Comparison of ENCODE assay signal across 4 cellular contexts in genomic region chr5:176900783-176901204, GRCh38.
TF ChIP-seq lines count a peak whose summit lies in the region.

No MANE protein-coding gene starts in this region.

TF ChIP-seq in SK-N-SH, 30 proteins besides CTCF, POLR2A, EP300 and RAD21:
- no peak for TF ChIP-seq FOXM1 (IDR thresholded peaks at IDR 0.05; ENCODE audit: low read depth)
- TF ChIP-seq TCF12 (IDR thresholded peaks at IDR 0.05): no peak
- no peak for TF ChIP-seq FOSL2 (IDR thresholded peaks at IDR 0.05; ENCODE audit: borderline replicate concordance, low read depth)
- TF ChIP-seq, protein P1, sequence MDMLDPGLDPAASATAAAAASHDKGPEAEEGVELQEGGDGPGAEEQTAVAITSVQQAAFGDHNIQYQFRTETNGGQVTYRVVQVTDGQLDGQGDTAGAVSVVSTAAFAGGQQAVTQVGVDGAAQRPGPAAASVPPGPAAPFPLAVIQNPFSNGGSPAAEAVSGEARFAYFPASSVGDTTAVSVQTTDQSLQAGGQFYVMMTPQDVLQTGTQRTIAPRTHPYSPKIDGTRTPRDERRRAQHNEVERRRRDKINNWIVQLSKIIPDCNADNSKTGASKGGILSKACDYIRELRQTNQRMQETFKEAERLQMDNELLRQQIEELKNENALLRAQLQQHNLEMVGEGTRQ (IDR thresholded peaks at IDR 0.05; ENCODE audit: borderline replicate concordance, low read depth, low read length): no peak
- TF ChIP-seq MAX (IDR thresholded peaks at IDR 0.05; ENCODE audit: low read depth): no peak
- TF ChIP-seq POLR2AphosphoS5 (IDR thresholded peaks at IDR 0.05; ENCODE audit: low read depth, low read length): peak; percentile 7; the same call in 1 of the 2 replicates
TF ChIP-seq in SK-N-SH: peak in this region for 1.

TF ChIP-seq in SK-N-SH treated with all-trans-retinoic acid at 6 μM for 48 hours, 23 proteins besides CTCF, POLR2A, EP300 and RAD21:
- TF ChIP-seq POU6F1 (CRISPR knock-in tag; IDR thresholded peaks at IDR 0.05; ENCODE audit: borderline replicate concordance, low read depth) (no peak), RARB (CRISPR knock-in tag; IDR thresholded peaks at IDR 0.05) (no peak), ARNTL (CRISPR knock-in tag; IDR thresholded peaks at IDR 0.05; ENCODE audit: borderline replicate concordance, low read depth) (no peak), SNAI2 (CRISPR knock-in tag; IDR thresholded peaks at IDR 0.05) (no peak), ZNF8 (CRISPR knock-in tag; IDR thresholded peaks at IDR 0.05) (no peak), ISL1 (CRISPR knock-in tag; IDR thresholded peaks at IDR 0.05) (no peak), ZFP30 (CRISPR knock-in tag; IDR thresholded peaks at IDR 0.05) (no peak), TCF4 (CRISPR knock-in tag; IDR thresholded peaks at IDR 0.05; ENCODE audit: borderline replicate concordance) (no peak), ESRRG (CRISPR knock-in tag; IDR thresholded peaks at IDR 0.05) (no peak), ZFP3 (CRISPR knock-in tag; IDR thresholded peaks at IDR 0.05) (no peak), ZNF70 (CRISPR knock-in tag; IDR thresholded peaks at IDR 0.05) (no peak)
- TF ChIP-seq, protein P2, sequence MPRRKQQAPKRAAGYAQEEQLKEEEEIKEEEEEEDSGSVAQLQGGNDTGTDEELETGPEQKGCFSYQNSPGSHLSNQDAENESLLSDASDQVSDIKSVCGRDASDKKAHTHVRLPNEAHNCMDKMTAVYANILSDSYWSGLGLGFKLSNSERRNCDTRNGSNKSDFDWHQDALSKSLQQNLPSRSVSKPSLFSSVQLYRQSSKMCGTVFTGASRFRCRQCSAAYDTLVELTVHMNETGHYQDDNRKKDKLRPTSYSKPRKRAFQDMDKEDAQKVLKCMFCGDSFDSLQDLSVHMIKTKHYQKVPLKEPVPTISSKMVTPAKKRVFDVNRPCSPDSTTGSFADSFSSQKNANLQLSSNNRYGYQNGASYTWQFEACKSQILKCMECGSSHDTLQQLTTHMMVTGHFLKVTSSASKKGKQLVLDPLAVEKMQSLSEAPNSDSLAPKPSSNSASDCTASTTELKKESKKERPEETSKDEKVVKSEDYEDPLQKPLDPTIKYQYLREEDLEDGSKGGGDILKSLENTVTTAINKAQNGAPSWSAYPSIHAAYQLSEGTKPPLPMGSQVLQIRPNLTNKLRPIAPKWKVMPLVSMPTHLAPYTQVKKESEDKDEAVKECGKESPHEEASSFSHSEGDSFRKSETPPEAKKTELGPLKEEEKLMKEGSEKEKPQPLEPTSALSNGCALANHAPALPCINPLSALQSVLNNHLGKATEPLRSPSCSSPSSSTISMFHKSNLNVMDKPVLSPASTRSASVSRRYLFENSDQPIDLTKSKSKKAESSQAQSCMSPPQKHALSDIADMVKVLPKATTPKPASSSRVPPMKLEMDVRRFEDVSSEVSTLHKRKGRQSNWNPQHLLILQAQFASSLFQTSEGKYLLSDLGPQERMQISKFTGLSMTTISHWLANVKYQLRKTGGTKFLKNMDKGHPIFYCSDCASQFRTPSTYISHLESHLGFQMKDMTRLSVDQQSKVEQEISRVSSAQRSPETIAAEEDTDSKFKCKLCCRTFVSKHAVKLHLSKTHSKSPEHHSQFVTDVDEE (CRISPR knock-in tag; IDR thresholded peaks at IDR 0.05): no peak

TF ChIP-seq in IMR-90, 13 proteins besides CTCF, POLR2A, EP300 and RAD21:
- TF ChIP-seq ELK1 (IDR thresholded peaks at IDR 0.05; ENCODE audit: borderline replicate concordance, low read depth, low read length) (no peak), CHD1 (IDR thresholded peaks at IDR 0.05; ENCODE audit: low read depth, low read length) (no peak), RCOR1 (IDR thresholded peaks at IDR 0.05; ENCODE audit: insufficient replicate concordance, low read length) (no peak), MAZ (IDR thresholded peaks at IDR 0.05; ENCODE audit: borderline replicate concordance, low read depth, low read length) (no peak), BHLHE40 (IDR thresholded peaks at IDR 0.05; ENCODE audit: low read depth, low read length) (no peak), CEBPB (IDR thresholded peaks at IDR 0.05; ENCODE audit: low read depth, low read length) (no peak), MXI1 (IDR thresholded peaks at IDR 0.05; ENCODE audit: borderline replicate concordance, low read depth, low read length) (no peak), NFE2L2 (IDR thresholded peaks at IDR 0.05; ENCODE audit: low read depth, low read length) (no peak), RFX5 (IDR thresholded peaks at IDR 0.05; ENCODE audit: low read depth, low read length) (no peak), FOS (IDR thresholded peaks at IDR 0.05; ENCODE audit: low read depth, low read length) (no peak), MAFK (IDR thresholded peaks at IDR 0.05; ENCODE audit: low read depth, low read length) (no peak), SMC3 (IDR thresholded peaks at IDR 0.05; ENCODE audit: low read depth, low read length) (no peak)
- TF ChIP-seq, protein P1 (IDR thresholded peaks at IDR 0.05; ENCODE audit: low read depth, low read length): no peak

TF ChIP-seq in H1, 55 proteins besides CTCF, POLR2A, EP300 and RAD21:
- TF ChIP-seq CHD2 (IDR thresholded peaks at IDR 0.05; ENCODE audit: low read length) (no peak), SAP30 (IDR thresholded peaks at IDR 0.05; ENCODE audit: insufficient read depth, insufficient replicate concordance, low read length) (no peak), YY1 (IDR thresholded peaks at IDR 0.05; ENCODE audit: low read depth, low read length) (no peak), KDM5A (IDR thresholded peaks at IDR 0.05; ENCODE audit: low read length) (no peak), TCF12 (IDR thresholded peaks at IDR 0.05; ENCODE audit: low read depth, low read length) (no peak), JUN (IDR thresholded peaks at IDR 0.05; ENCODE audit: low read depth, low read length) (no peak)
- TF ChIP-seq, protein P3, sequence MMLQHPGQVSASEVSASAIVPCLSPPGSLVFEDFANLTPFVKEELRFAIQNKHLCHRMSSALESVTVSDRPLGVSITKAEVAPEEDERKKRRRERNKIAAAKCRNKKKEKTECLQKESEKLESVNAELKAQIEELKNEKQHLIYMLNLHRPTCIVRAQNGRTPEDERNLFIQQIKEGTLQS (IDR thresholded peaks at IDR 0.05; ENCODE audit: insufficient read depth, low read depth, low read length): no peak
